In the genomic region with DNA sequence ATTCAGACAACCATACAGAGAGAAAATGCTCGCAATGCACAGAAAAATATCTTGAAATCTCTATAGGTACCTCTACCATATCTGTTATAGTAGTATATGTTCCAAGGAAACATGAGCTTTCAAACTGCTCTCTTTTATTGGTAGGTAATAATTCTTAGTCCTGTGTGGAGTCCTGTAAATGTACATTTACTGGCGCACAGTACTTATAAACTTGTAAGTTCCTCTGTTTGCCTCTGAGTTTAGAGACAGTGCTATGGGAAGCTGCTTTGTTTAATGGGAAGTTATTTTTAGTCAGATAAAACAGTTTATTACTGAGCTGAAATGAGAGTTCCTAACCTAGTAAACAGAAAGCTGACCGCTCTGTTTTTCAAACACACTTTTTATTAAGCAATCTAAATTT, we compare ENCODE assay signal across 23 cellular contexts.
"Had no signal": no experiment of that assay in that cellular context is flagged by ENCODE, and none has a peak within 500 bp of the region (broad histone marks: within the 10 kb centered on the region; RNA-seq: fewer than 3 reads in every experiment).

No MANE protein-coding gene starts in this region.

- H3K4me1 Mint-ChIP-seq: nephron progenitor cell; stimulated activated naive B cell treated with anti-CD40 and anti-IgM and Interleukin-4, amounts not matched to agents 10 μg/mL and 1 μg/mL and 100 μg/mL, for 72 hours; stimulated activated naive CD8-positive, alpha-beta T cell treated with anti-CD3 and anti-CD28 coated beads, Interleukin-15, amount 100 ng/mL, for 72 hours had no signal

- H3K4me3 ChIP-seq: coronary artery, gastrocnemius medialis, heart right ventricle, left ventricle myocardium inferior, lung, psoas muscle, sigmoid colon, skin epidermis, testis, tibial nerve had no signal

- H3K27me3 Mint-ChIP-seq: naive thymus-derived CD4-positive, alpha-beta T cell; stimulated activated naive B cell treated with anti-CD40 and anti-IgM and Interleukin-4, amounts not matched to agents 10 μg/mL and 1 μg/mL and 100 μg/mL, for 72 hours; stimulated activated naive CD8-positive, alpha-beta T cell treated with anti-CD3 and anti-CD28 coated beads, Interleukin-15, amount 100 ng/mL, for 72 hours had no signal

- ATAC-seq: gastrocnemius medialis; heart right ventricle; naive thymus-derived CD4-positive, alpha-beta T cell; psoas muscle; stimulated activated naive B cell treated with anti-CD40 and anti-IgM and Interleukin-4, amounts not matched to agents 10 μg/mL and 1 μg/mL and 100 μg/mL, for 72 hours; stimulated activated naive CD8-positive, alpha-beta T cell treated with anti-CD3 and anti-CD28 coated beads, Interleukin-15, amount 100 ng/mL, for 72 hours had no signal

- H3K4me3 Mint-ChIP-seq: endodermal cell; immature natural killer cell; naive thymus-derived CD4-positive, alpha-beta T cell; nephron progenitor cell; stimulated activated naive B cell treated with anti-CD40 and anti-IgM and Interleukin-4, amounts not matched to agents 10 μg/mL and 1 μg/mL and 100 μg/mL, for 72 hours; stimulated activated naive CD8-positive, alpha-beta T cell treated with anti-CD3 and anti-CD28 coated beads, Interleukin-15, amount 100 ng/mL, for 72 hours had no signal

- H3K4me1 ChIP-seq: left ventricle myocardium inferior, psoas muscle, testis, tibial nerve had no signal

- H3K27ac Mint-ChIP-seq: endodermal cell; nephron progenitor cell; stimulated activated naive B cell treated with anti-CD40 and anti-IgM and Interleukin-4, amounts not matched to agents 10 μg/mL and 1 μg/mL and 100 μg/mL, for 72 hours; stimulated activated naive CD8-positive, alpha-beta T cell treated with anti-CD3 and anti-CD28 coated beads, Interleukin-15, amount 100 ng/mL, for 72 hours had no signal

- H3K9me3 ChIP-seq: gastrocnemius medialis, heart right ventricle, left ventricle myocardium inferior, psoas muscle, sigmoid colon, testis, tibial nerve had no signal

- FAIRE-seq: keratinocyte had no signal

- H3K9me3 Mint-ChIP-seq: endodermal cell; immature natural killer cell; naive thymus-derived CD4-positive, alpha-beta T cell; nephron progenitor cell; stimulated activated naive B cell treated with anti-CD40 and anti-IgM and Interleukin-4, amounts not matched to agents 10 μg/mL and 1 μg/mL and 100 μg/mL, for 72 hours; stimulated activated naive CD8-positive, alpha-beta T cell treated with anti-CD3 and anti-CD28 coated beads, Interleukin-15, amount 100 ng/mL, for 72 hours had no signal

- DNase-seq: effector CD4-positive, alpha-beta T cell; endodermal cell; gastrocnemius medialis; heart right ventricle; immature natural killer cell; left ventricle myocardium inferior; mesenchymal stem cell; midbrain; naive thymus-derived CD4-positive, alpha-beta T cell; nephron progenitor cell; psoas muscle; retina; sigmoid colon; stimulated activated CD4-positive, alpha-beta T cell treated with anti-CD3 and anti-CD28 coated beads, Interleukin-2, amount 100 ng/mL, for 24 hours; stimulated activated CD4-positive, alpha-beta T cell treated with anti-CD3 and anti-CD28 coated beads, Interleukin-4, amount 100 ng/mL, for 4 hours; stimulated activated naive B cell treated with anti-CD40 and anti-IgM and Interleukin-4, amounts not matched to agents 10 μg/mL and 1 μg/mL and 100 μg/mL, for 72 hours; stimulated activated naive CD8-positive, alpha-beta T cell treated with anti-CD3 and anti-CD28 coated beads, Interleukin-15, amount 100 ng/mL, for 72 hours; testis had no signal

- H3K27me3 ChIP-seq: gastrocnemius medialis, heart right ventricle, sigmoid colon, testis, tibial nerve had no signal

- H3K27ac ChIP-seq: coronary artery, gastrocnemius medialis, heart right ventricle, left ventricle myocardium inferior, psoas muscle, sigmoid colon, skin epidermis, testis, tibial nerve had no signal
